In genomic region chr17:6325741-6326140, GRCh38 we compare ENCODE assay signal across 17 cellular contexts.
DNase-seq lines count a peak whose midpoint lies in the region; ATAC-seq and TF ChIP-seq lines count a peak whose summit lies in the region.
"Had no signal": no experiment of that assay in that cellular context is flagged by ENCODE, and none has a peak within 500 bp of the region (broad histone marks: within the 10 kb centered on the region; RNA-seq: fewer than 3 reads in every experiment).

No MANE protein-coding gene starts in this region.

- peak in 2 of 4 donors; percentile 21 to 52 for ATAC-seq in heart left ventricle
- no peak for ATAC-seq in right cardiac atrium
- ATAC-seq in HG02623 (IDR thresholded peaks at IDR 0.05; ENCODE audit: unreplicated experiment), result no peak
- no peak for ATAC-seq in GM18868 (IDR thresholded peaks at IDR 0.05; ENCODE audit: unreplicated experiment)
- ATAC-seq: CD8-positive, alpha-beta T cell had no signal

- TF ChIP-seq CTCF in heart left ventricle (IDR thresholded peaks at IDR 0.05) (no peak), spleen (IDR thresholded peaks at IDR 0.05 in 8 of 11, conservative IDR thresholded peaks at IDR 0.05 in 3 of 11) (no peak)

- DNase-seq in heart left ventricle (no peak), cardiac septum (ENCODE audit: low spot score) (no peak), cerebellum (ENCODE audit: low spot score) (peak; percentile 65), right cardiac atrium (no peak), spleen (no peak), middle frontal gyrus (ENCODE audit: extremely low spot score, low spot score) (no peak)
- DNase-seq: CD8-positive, alpha-beta T cell; COR-L47; DMS153; DMS79 treated with DMSO at 0.1 percent for 48 hours; EL; GDM1; HCEC 1CT; HFFc6 had no signal

- no peaks in the 10 kb centered on the region for H3K9me3 ChIP-seq in heart left ventricle
- H3K9me3 ChIP-seq in right cardiac atrium (ENCODE audit: control insufficient read depth, low read length), result no peaks in the 10 kb centered on the region
- H3K9me3 ChIP-seq in spleen, result no peaks in the 10 kb centered on the region

- H3K27me3 ChIP-seq in heart left ventricle (no peaks in the 10 kb centered on the region), right cardiac atrium (ENCODE audit: control insufficient read depth, insufficient read depth) (no peaks in the 10 kb centered on the region), spleen (replicated peaks in 1 of 7) (peaks cover 0 to 45% (median 0%) of the 10 kb centered on the region in 7 donors)

- intact Hi-C loops in heart left ventricle (cut with DNase I), result loop anchor here in 4 of 10 donors (1.0 to 10.0 kb wide), 4 partner anchors 223 to 738 kb away; no protein-coding TSS in a partner anchor
- intact Hi-C loops in cardiac septum (cut with DNase I), result loop anchor here (2.0 kb wide), 1 partner anchor 15 kb away; no protein-coding TSS in a partner anchor
- intact Hi-C loops in right cardiac atrium (cut with DNase I), result no loop called here
- intact Hi-C loops in spleen (cut with DNase I; ENCODE audit: low total_unique reads), result loop anchor here (5.0 kb wide), 1 partner anchor 253 kb away; the partner anchor contains the start of gene WSCD1

- H3K36me3 ChIP-seq in heart left ventricle (no peaks in the 10 kb centered on the region), spleen (no peaks in the 10 kb centered on the region)

- H3K4me3 ChIP-seq in heart left ventricle (peak overlapping the region in 1 of 12 donors; percentile 12), right cardiac atrium (ENCODE audit: low read length) (no peak overlapping the region), spleen (peak overlapping the region in 1 of 8 donors; percentile 3)

- WGBS in heart left ventricle, 4 donors, result 53 to 67% (median 60%) methylated on average over 8 of the region's 8 CpGs
- 61% methylated on average over 8 of the region's 8 CpGs for whole genome bisulfite sequencing in right cardiac atrium
- WGBS in spleen, 5 donors, result 61 to 74% (median 67%) methylated on average over 8 of the region's 8 CpGs

- TF ChIP-seq POLR2A in heart left ventricle (IDR thresholded peaks at IDR 0.05) (no peak), spleen (IDR thresholded peaks at IDR 0.05) (no peak)

- H3K27ac ChIP-seq in heart left ventricle, result peak overlapping the region in 8 of 12 donors; percentile 41 to 74 (median 64)
- H3K27ac ChIP-seq in right cardiac atrium (ENCODE audit: low read length), result peak overlapping the region; percentile 1
- H3K27ac ChIP-seq in spleen, result peak overlapping the region in 6 of 8 donors; percentile 54 to 81 (median 76)
- H3K27ac ChIP-seq: 22Rv1 had no signal

- H3K4me1 ChIP-seq in heart left ventricle (peaks cover 0 to 40% (median 8%) of the 10 kb centered on the region in 12 donors), right cardiac atrium (ENCODE audit: control insufficient read depth, insufficient read depth, low read length) (peaks cover 5% of the 10 kb centered on the region), spleen (peaks cover 0 to 40% (median 13%) of the 10 kb centered on the region in 6 donors)

Comparison
In these comparisons a context has a peak if more than half of its experiments do, and no peak if none do; other contexts are left out.
1. intact Hi-C loops: an anchor here in cardiac septum (2.0 kb wide) and spleen (5.0 kb wide); none called in right cardiac atrium.
2. H3K27ac ChIP-seq: peak in every context shown above with its lines; median percentile 76 in spleen; 64 in heart left ventricle; 1 in right cardiac atrium.